Comparison of ENCODE assay signal across 15 cellular contexts in genomic region chr6:41489284-41489851, GRCh38. TPM values are rescaled to one million over a fixed set of nuclear protein-coding genes. Genes with fewer than 3 reads are reported as not detected.
A peak's percentile ranks its signal among the peaks of the same experiment; 100 is the strongest.
DNase-seq lines count a peak whose midpoint lies in the region; ATAC-seq, FAIRE-seq and TF ChIP-seq lines count a peak whose summit lies in the region.
"Had no signal": no experiment of that assay in that cellular context is flagged by ENCODE, and none has a peak within 500 bp of the region (broad histone marks: within the 10 kb centered on the region; RNA-seq: fewer than 3 reads in every experiment).

No MANE protein-coding gene starts in this region.

- H3K4me2 ChIP-seq in GM12878 (ENCODE audit: control insufficient read depth, insufficient read depth) (peak overlapping the region; percentile 44; the same call in 1 of the 2 replicates), mesendoderm (ENCODE audit: low read length) (no peak overlapping the region)

- no peak for TF ChIP-seq RAD21 in GM12878 (IDR thresholded peaks at IDR 0.05; ENCODE audit: insufficient read depth, low read depth, low read length)

- H3K4ac ChIP-seq in mesendoderm (ENCODE audit: low read depth, low read length), result no peak overlapping the region

- in situ Hi-C loops in GM12878 (cut with MboI), result no loop called here

- no peak for TF ChIP-seq EP300 in GM12878 (IDR thresholded peaks at IDR 0.05; ENCODE audit: borderline replicate concordance in 1 of 2, control insufficient read depth in 1 of 2, low read depth in 2 of 2, low read length in 2 of 2)

- CTCF ChIA-PET in HEK293 (lab: Yijun Ruan, JAX), result interaction anchor here (1.1 kb wide), 1 partner anchor 121 kb away, joined by 4 read pairs; no protein-coding TSS in a partner anchor
- CTCF ChIA-PET in GM12878 (lab: Yijun Ruan, JAX), result interaction anchor here (1.1 kb wide), 1 partner anchor 25 kb away, joined by 6 read pairs; no protein-coding TSS in a partner anchor

- no peaks in the 10 kb centered on the region for H3K27me3 ChIP-seq in GM12878 (replicated peaks in 1 of 2; ENCODE audit: control insufficient read depth in 2 of 2, insufficient read depth in 2 of 2, low read length in 1 of 2)
- no peaks in the 10 kb centered on the region for H3K27me3 ChIP-seq in mesendoderm (ENCODE audit: insufficient read depth, low read length, poor library complexity)
- H3K27me3 ChIP-seq in tibial artery, result peaks cover 0 to 6% of the 10 kb centered on the region in 2 donors
- H3K27me3 ChIP-seq: breast epithelium, uterus had no signal

- intact Hi-C loops in GM12878 (cut with micrococcal nuclease; ENCODE audit: unreplicated experiment), result loop anchor here (5.0 kb wide), 2 partner anchors 43 to 58 kb away; partner anchors contain the start of gene FOXP4
- intact Hi-C loops in tibial artery (cut with DNase I; ENCODE audit: low total_unique reads), result no loop called here
- intact Hi-C loops in left colon (cut with DNase I, micrococcal nuclease), result no loop called here

- no peak overlapping the region for H3K9ac ChIP-seq in GM12878 (ENCODE audit: control insufficient read depth, insufficient read depth, low read length)
- peak overlapping the region; percentile 50 for H3K9ac ChIP-seq in mesendoderm (ENCODE audit: low read length)

- no peak overlapping the region for H2BK120ac ChIP-seq in mesendoderm (ENCODE audit: low read depth, low read length)

- POLR2A ChIA-PET in HEK293 (lab: Yijun Ruan, JAX) (no interaction called here), GM12878 (lab: Charles Lee) (interaction anchor here (0.6 to 2.2 kb wide), 5 partner anchors 9 to 42 kb away, joined by 3 to 12 read pairs (median 3); no protein-coding TSS in a partner anchor)

- no peak overlapping the region for H3K4me3 ChIP-seq in AG10803 (ENCODE audit: low read length)
- no peak overlapping the region for H3K4me3 ChIP-seq in HEK293 (ENCODE audit: low read depth, low read length)
- H3K4me3 ChIP-seq in GM12878, result no peak overlapping the region
- H3K4me3 ChIP-seq in mesendoderm (ENCODE audit: low read length), result no peak overlapping the region
- no peak overlapping the region for H3K4me3 ChIP-seq in tibial artery
- H3K4me3 ChIP-seq: breast epithelium, lung, uterus had no signal

- H3K18ac ChIP-seq in mesendoderm (ENCODE audit: low read length), result peak overlapping the region; percentile 34

- no peak overlapping the region for H2AFZ ChIP-seq in GM12878 (ENCODE audit: control insufficient read depth, low read depth, low read length)

- no peak for FAIRE-seq in GM12878 (lab: Jason Lieb, UNC)
- FAIRE-seq: endothelial cell of umbilical vein had no signal

- peak overlapping the region; percentile 74 for H3K23ac ChIP-seq in mesendoderm (ENCODE audit: low read length)

- no peak overlapping the region; the same call in 1 of the 2 replicates for H3K27ac ChIP-seq in HEK293 (ENCODE audit: extremely low read depth, low read depth, low read length)
- peak overlapping the region; percentile 68; the same call in 1 of the 2 replicates for H3K27ac ChIP-seq in GM12878 (ENCODE audit: control insufficient read depth, insufficient read depth)
- no peak overlapping the region for H3K27ac ChIP-seq in mesendoderm (ENCODE audit: low read depth, low read length)
- H3K27ac ChIP-seq in tibial artery, result no peak overlapping the region
- H3K27ac ChIP-seq: breast epithelium had no signal

- H3K4me1 ChIP-seq in HEK293 (ENCODE audit: control insufficient read depth, insufficient read depth, low read length) (peaks cover 18% of the 10 kb centered on the region), GM12878 (ENCODE audit: control insufficient read depth, insufficient read depth, low read length) (peaks cover 52% of the 10 kb centered on the region), mesendoderm (ENCODE audit: control insufficient read depth, low read depth, low read length) (peaks cover 35% of the 10 kb centered on the region), tibial artery (no peaks in the 10 kb centered on the region)
- H3K4me1 ChIP-seq: breast epithelium had no signal

- peak overlapping the region; percentile 77 for H3K56ac ChIP-seq in mesendoderm (ENCODE audit: low read length)

- no TSS peak for BruUV-seq in GM12878 (replicated peaks; lab: Mats Ljungman, UMichigan)

- DNase-seq in AG10803 (ENCODE audit: low read depth) (peak; percentile 60), GM12878 (ENCODE audit: low read depth, low spot score) (no peak), mesendoderm (peak; percentile 30), SW 1271 (lab: John Stamatoyannopoulos, UW) (no peak), tibial artery (no peak), left colon (no peak), NCI-H446 (lab: John Stamatoyannopoulos, UW) (no peak)
- DNase-seq: activated CD8-positive, alpha-beta T cell treated with anti-CD3 and anti-CD28 coated beads, Interleukin-2, amount 10 ng/mL, durations not matched to agents 7 days and 5 days; activated gamma-delta T cell treated with Interleukin-2 at 50 U/mL for 16 hours; GF-D8 had no signal

- SMC1A ChIA-PET in GM12878 (lab: Charles Lee; ENCODE audit: uncharacterized antibody, unreplicated experiment), result interaction anchor here (1.2 to 2.0 kb wide), 3 partner anchors 20 to 45 kb away, joined by 3 to 5 read pairs (median 3); no protein-coding TSS in a partner anchor

- H4K20me1 ChIP-seq in GM12878 (ENCODE audit: control insufficient read depth, insufficient read depth), result no peaks in the 10 kb centered on the region

- H3K36me3 ChIP-seq in HEK293 (ENCODE audit: control insufficient read depth in 2 of 2, insufficient read depth in 1 of 2, low read length in 2 of 2) (no peaks in the 10 kb centered on the region), GM12878 (ENCODE audit: control insufficient read depth in 2 of 2, insufficient read depth in 2 of 2, low read length in 1 of 2) (no peaks in the 10 kb centered on the region), mesendoderm (ENCODE audit: control insufficient read depth, insufficient read depth, low read length) (no peaks in the 10 kb centered on the region), tibial artery (no peaks in the 10 kb centered on the region)
- H3K36me3 ChIP-seq: breast epithelium, uterus had no signal

- WGBS in GM12878 (ENCODE audit: insufficient coverage, insufficient replicate concordance, low lambda C conversion rate, missing lambda C conversion rate), result 83% methylated on average over 15 of the region's 15 CpGs
- no CpG with 5 or more reads among the region's 15 CpGs for WGBS in mesendoderm (ENCODE audit: extremely low coverage, insufficient coverage, low lambda C conversion rate)

- RAD21 ChIA-PET in GM12878 (lab: Charles Lee; ENCODE audit: unreplicated experiment), result interaction anchor here (1.1 to 2.1 kb wide), 4 partner anchors 10 to 44 kb away, joined by 3 to 6 read pairs (median 4); no protein-coding TSS in a partner anchor

- peak overlapping the region; percentile 96 for H2AK5ac ChIP-seq in mesendoderm (ENCODE audit: low read length)

- TF ChIP-seq CTCF in AG10803 (conservative IDR thresholded peaks at IDR 0.05; ENCODE audit: low read length) (no peak), HEK293 (tag by site-specific recombination; IDR thresholded peaks at IDR 0.05) (no peak), GM12878 (IDR thresholded peaks at IDR 0.05 in 2 of 3, conservative IDR thresholded peaks at IDR 0.05 in 1 of 3; ENCODE audit: control insufficient read depth in 2 of 3, extremely low read depth in 1 of 3, insufficient read depth in 1 of 3, low read depth in 3 of 3, low read length in 3 of 3) (no peak), tibial artery (IDR thresholded peaks at IDR 0.05) (no peak)

- H4K5ac ChIP-seq in mesendoderm (ENCODE audit: low read length), result peak overlapping the region; percentile 29

- H2BK15ac ChIP-seq in mesendoderm (replicated peaks; ENCODE audit: low read depth), result no peak overlapping the region

- H4K8ac ChIP-seq in mesendoderm (ENCODE audit: low read depth, low read length), result no peak overlapping the region

- no peak for TF ChIP-seq POLR2A in GM12878 (IDR thresholded peaks at IDR 0.05; ENCODE audit: low read depth, low read length)

- ATAC-seq in GM12878 (no peak; the same call in 2 of the 3 replicates), left colon (no peak)
- ATAC-seq: activated CD8-positive, alpha-beta T cell treated with anti-CD3 and anti-CD28 coated beads, Interleukin-2, amount 10 ng/mL, durations not matched to agents 7 days and 5 days had no signal

- no peaks in the 10 kb centered on the region for H3K79me2 ChIP-seq in GM12878 (ENCODE audit: control insufficient read depth, insufficient read depth, low read length)
- H3K79me2 ChIP-seq in mesendoderm (ENCODE audit: control insufficient read depth, insufficient read depth, low read length), result no peaks in the 10 kb centered on the region

- H2BK5ac ChIP-seq in mesendoderm (ENCODE audit: low read length), result peak overlapping the region; percentile 86

- H3K9me3 ChIP-seq in HEK293 (ENCODE audit: control insufficient read depth, insufficient read depth, low read depth, low read length) (no peaks in the 10 kb centered on the region), GM12878 (replicated peaks; ENCODE audit: control insufficient read depth, insufficient read depth, low read length) (no peaks in the 10 kb centered on the region), tibial artery (no peaks in the 10 kb centered on the region)
- H3K9me3 ChIP-seq: breast epithelium, uterus had no signal

- no peaks in the 10 kb centered on the region for H3K79me1 ChIP-seq in mesendoderm (ENCODE audit: low read length)

TF ChIP-seq in HEK293, 187 proteins besides CTCF, POLR2A, EP300 and RAD21 (continues in another document):
- TF ChIP-seq ZNF501 (tag by site-specific recombination; IDR thresholded peaks at IDR 0.05) (no peak), OVOL3 (tag by site-specific recombination; IDR thresholded peaks at IDR 0.05) (no peak)

RNA-seq across cellular contexts. Expression of gene FOXP4, which starts 56.8 kb away (rescaled TPM):
- 18.2 and 18.6 TPM in 2 replicates for total RNA-seq in GM12878 (2013; cell fraction: nucleolus; rRNA removed)
- total RNA-seq in GM12878 (2014; rRNA removed) (3.4 and 5.1 TPM in 2 replicates), GM12878 (2014; rRNA removed; fragmentation: Illumina TruSeq; extraction: Trizol) (1.8 and 2.3 TPM in 2 replicates), GM12878 (2021) (41.6 and 46.1 TPM in 2 replicates), left colon (10 to 100 TPM; 38.6 to 39.4 TPM)
- 4.1 TPM for polyA plus RNA-seq in GM12878 (2011; ENCODE audit: low read depth)
- polyA plus RNA-seq in GM12878 (2011; rRNA removed) (0.73 and 2.3 TPM in 2 replicates), GM12878 (2014; fragmentation: Illumina TruSeq; extraction: Trizol) (1.9 and 6.3 TPM in 2 replicates), GM12878 (2014; fragmentation: Nextera tagmentation; extraction: Ambion mirVana) (under 1 TPM; 0.31 to 0.40 TPM), GM12878 (2014; rRNA removed) (12.0 and 16.6 TPM in 2 replicates), GM12878 (2016; fragmentation: Nextera tagmentation; extraction: Ambion mirVana) (1 to 10 TPM; 2.1 to 2.3 TPM)
- polyA plus RNA-seq in GM12878 (2011; cell fraction: cytosol; rRNA removed), result 4.1 and 4.7 TPM in 2 replicates
- 18.4 and 27.1 TPM in 2 replicates for polyA plus RNA-seq in GM12878 (2011; cell fraction: nucleus; rRNA removed)
- polyA plus RNA-seq in GM12878 (2012), result 18.6 and 19.7 TPM in 2 replicates
- polyA minus RNA-seq in GM12878 (2011; rRNA and poly(A)+ RNA removed), result 3.1 and 7.7 TPM in 2 replicates
- 12.6 and 13.3 TPM in 2 replicates for polyA minus RNA-seq in GM12878 (2011; cell fraction: cytosol; rRNA and poly(A)+ RNA removed)
- 4.7 and 9.2 TPM in 2 replicates for polyA minus RNA-seq in GM12878 (2011; cell fraction: nucleus; rRNA and poly(A)+ RNA removed)
- 9.2 TPM for polyA plus RNA-seq in mesendoderm (2013, experiment 1 of 2)
- polyA plus RNA-seq in mesendoderm (2013, experiment 2 of 2), result 8.4 TPM

Comparison
In these comparisons a context has a peak if more than half of its experiments do, and no peak if none do; other contexts are left out.
1. DNase-seq: peak in AG10803 (single experiment) and mesendoderm (single experiment); none in GM12878 (single experiment), SW 1271 (0 of 2), tibial artery (0 of 2), left colon (0 of 2) and NCI-H446 (0 of 2).